8 cellular contexts compared by ENCODE assay signal in genomic region chr17:82216301-82217119, GRCh38. TPM values are rescaled to one million over a fixed set of nuclear protein-coding genes. Genes with fewer than 3 reads are reported as not detected.
DNase-seq lines count a peak whose midpoint lies in the region; ATAC-seq, FAIRE-seq and TF ChIP-seq lines count a peak whose summit lies in the region.

No MANE protein-coding gene starts in this region.

- POLR2A ChIA-PET in GM10248 (lab: Yijun Ruan, JAX) (no interaction called here), endothelial cell of umbilical vein (lab: Charles Lee) (interaction anchor here (1.1 kb wide), 1 partner anchor 13 kb away, joined by 3 read pairs; the partner anchor contains the start of gene SLC16A3)
- POLR2A ChIA-PET in naive thymus-derived CD4-positive, alpha-beta T cell (lab: Charles Lee), result interaction anchor here (0.5 kb wide), 1 partner anchor 510 kb away, joined by 3 read pairs; no protein-coding TSS in a partner anchor

- peak overlapping the region; percentile 98 for H3K27ac ChIP-seq in endothelial cell of umbilical vein (ENCODE audit: insufficient read depth, low read depth, low read length)
- no peak overlapping the region for H3K27ac ChIP-seq in naive thymus-derived CD4-positive, alpha-beta T cell (ENCODE audit: low read depth, low read length)

- no peaks in the 10 kb centered on the region for H3K27me3 ChIP-seq in endothelial cell of umbilical vein (ENCODE audit: control insufficient read depth in 2 of 2, insufficient read depth in 2 of 2, low read length in 2 of 2)
- no peaks in the 10 kb centered on the region for H3K27me3 ChIP-seq in naive thymus-derived CD4-positive, alpha-beta T cell (ENCODE audit: control insufficient read depth in 2 of 2, insufficient read depth in 2 of 2, low read length in 2 of 2)

- H3K9ac ChIP-seq in endothelial cell of umbilical vein (replicated peaks; ENCODE audit: extremely low read depth, insufficient read depth, low read length), result peak overlapping the region; percentile 81

- peak; percentile 42 for ATAC-seq in HG03432 (IDR thresholded peaks at IDR 0.05; ENCODE audit: unreplicated experiment)
- ATAC-seq in naive thymus-derived CD4-positive, alpha-beta T cell, result peak; percentile 81
- no peak for ATAC-seq in HG03280 (IDR thresholded peaks at IDR 0.05; ENCODE audit: unreplicated experiment)

- H4K20me1 ChIP-seq in endothelial cell of umbilical vein (replicated peaks; ENCODE audit: control insufficient read depth, extremely low read depth, insufficient read depth, low read length), result no peaks in the 10 kb centered on the region

- H2AFZ ChIP-seq in endothelial cell of umbilical vein (ENCODE audit: low read depth, low read length), result peak overlapping the region; percentile 26

- no peaks in the 10 kb centered on the region for H3K36me3 Mint-ChIP-seq in naive thymus-derived CD4-positive, alpha-beta T cell

- H3K4me1 ChIP-seq in endothelial cell of umbilical vein (ENCODE audit: control insufficient read depth, extremely low read depth, insufficient read depth, low read length), result peaks cover 33% of the 10 kb centered on the region
- peaks cover 21 to 28% of the 10 kb centered on the region in 2 donors for H3K4me1 ChIP-seq in naive thymus-derived CD4-positive, alpha-beta T cell (ENCODE audit: control insufficient read depth in 2 of 2, insufficient read depth in 2 of 2, low read length in 2 of 2)

- peaks cover 8 to 31% (median 26%) of the 10 kb centered on the region in 7 donors for H3K4me1 Mint-ChIP-seq in naive thymus-derived CD4-positive, alpha-beta T cell

- H3K4me2 ChIP-seq in endothelial cell of umbilical vein (ENCODE audit: insufficient read depth, low read length), result peak overlapping the region; percentile 52

- H3K4me3 Mint-ChIP-seq in naive thymus-derived CD4-positive, alpha-beta T cell, result peak overlapping the region in 2 of 10 donors; percentile 4 to 62

- peak overlapping the region in 4 of 9 donors; percentile 54 to 77 (median 66) for H3K27ac Mint-ChIP-seq in naive thymus-derived CD4-positive, alpha-beta T cell

- CTCF ChIA-PET in GM10248 (lab: Yijun Ruan, JAX) (interaction anchor here (1.1 to 2.6 kb wide), 2 partner anchors 10 to 20 kb away, joined by 3 to 15 read pairs; no protein-coding TSS in a partner anchor), endothelial cell of umbilical vein (lab: Charles Lee) (interaction anchor here (5.3 kb wide), 1 partner anchor 11 kb away, joined by 22 read pairs; no protein-coding TSS in a partner anchor)
- CTCF ChIA-PET in naive thymus-derived CD4-positive, alpha-beta T cell (lab: Charles Lee), result no interaction called here

- no peak overlapping the region for H3K4me3 ChIP-seq in endothelial cell of umbilical vein (replicated peaks in 1 of 3; ENCODE audit: insufficient read depth in 1 of 3, low read depth in 1 of 3, low read length in 3 of 3)
- no peak overlapping the region for H3K4me3 ChIP-seq in naive thymus-derived CD4-positive, alpha-beta T cell (ENCODE audit: low read length)

- H3K9me3 Mint-ChIP-seq in naive thymus-derived CD4-positive, alpha-beta T cell, result no peaks in the 10 kb centered on the region

- no TSS peak for BruUV-seq in endothelial cell of umbilical vein (replicated peaks; lab: Mats Ljungman, UMichigan)

- peak; percentile 61 for DNase-seq in GM10248 (ENCODE audit: extremely low spot score)
- DNase-seq in UCSD-AML1 (lab: John Stamatoyannopoulos, UW; ENCODE audit: unreplicated experiment), result peak; percentile 91
- peak; percentile 43 for DNase-seq in endothelial cell of umbilical vein (ENCODE audit: low read depth, low spot score)
- peak in 1 of 9 donors; percentile 52 for DNase-seq in naive thymus-derived CD4-positive, alpha-beta T cell
- no peak for DNase-seq in kidney glomerular epithelial cell (lab: John Stamatoyannopoulos, UW)
- no peak for DNase-seq in NCI-H2081 treated with DMSO at 0.1 percent for 48 hours (lab: John Stamatoyannopoulos, UW)

- dilution Hi-C loops in endothelial cell of umbilical vein (cut with MboI; ENCODE audit: extremely low pct_ligation_motif_present, low sequenced_read_pairs), result no loop called here

- TF ChIP-seq CTCF in GM10248 (IDR thresholded peaks at IDR 0.05; ENCODE audit: control extremely low read depth, extremely low read depth, low read depth, missing control alignments) (no peak), endothelial cell of umbilical vein (IDR thresholded peaks at IDR 0.05; ENCODE audit: extremely low read depth in 1 of 2, insufficient read depth in 1 of 2, low read depth in 1 of 2, low read length in 2 of 2) (no peak)

- no peaks in the 10 kb centered on the region for H3K79me2 ChIP-seq in endothelial cell of umbilical vein (ENCODE audit: control insufficient read depth, insufficient read depth, low read length)

- H3K9me1 ChIP-seq in endothelial cell of umbilical vein (replicated peaks; ENCODE audit: control insufficient read depth, extremely low read depth, insufficient read depth, low read length), result no peaks in the 10 kb centered on the region

- H3K9me3 ChIP-seq in endothelial cell of umbilical vein (replicated peaks; ENCODE audit: control insufficient read depth, insufficient read depth, low read length), result no peaks in the 10 kb centered on the region
- no peaks in the 10 kb centered on the region for H3K9me3 ChIP-seq in naive thymus-derived CD4-positive, alpha-beta T cell (ENCODE audit: control insufficient read depth in 2 of 3, low read length in 3 of 3)

- H3K36me3 ChIP-seq in endothelial cell of umbilical vein (ENCODE audit: control insufficient read depth in 2 of 2, extremely low read depth in 1 of 2, insufficient read depth in 2 of 2, low read length in 2 of 2), result no peaks in the 10 kb centered on the region
- H3K36me3 ChIP-seq in naive thymus-derived CD4-positive, alpha-beta T cell (ENCODE audit: control insufficient read depth in 2 of 3, insufficient read depth in 3 of 3, low read length in 3 of 3), result peaks cover 0 to 4% (median 0%) of the 10 kb centered on the region in 3 experiments

- intact Hi-C loops in endothelial cell of umbilical vein (cut with micrococcal nuclease), result loop anchor here (1.0 to 10.0 kb wide), 2 partner anchors 13 to 192 kb away; partner anchors contain the start of genes CENPX, LRRC45 and SLC16A3
- intact Hi-C loops in naive thymus-derived CD4-positive, alpha-beta T cell (cut with micrococcal nuclease), result loop anchor here in 1 of 2 donors (1.0 to 10.0 kb wide), 2 partner anchors 15 to 92 kb away; no protein-coding TSS in a partner anchor

- FAIRE-seq in endothelial cell of umbilical vein (lab: Jason Lieb, UNC), result peak; percentile 83

- H3K27me3 Mint-ChIP-seq in naive thymus-derived CD4-positive, alpha-beta T cell, result peaks cover 0 to 2% (median 0%) of the 10 kb centered on the region in 5 donors

- TF ChIP-seq POLR2A in endothelial cell of umbilical vein (IDR thresholded peaks at IDR 0.05; ENCODE audit: low read depth, low read length), result no peak

TF ChIP-seq in endothelial cell of umbilical vein, 7 proteins besides CTCF, POLR2A, EP300 and RAD21 (continues in another document):
- TF ChIP-seq EZH2 (IDR thresholded peaks at IDR 0.05; ENCODE audit: borderline replicate concordance, low read depth, low read length, severe bottlenecking) (no peak), MAX (IDR thresholded peaks at IDR 0.05; ENCODE audit: insufficient read depth, insufficient read length) (no peak), FOS (IDR thresholded peaks at IDR 0.05; ENCODE audit: borderline replicate concordance, insufficient read depth, low read length) (no peak), MYC (IDR thresholded peaks at IDR 0.05; ENCODE audit: low read depth, low read length) (no peak), POLR2AphosphoS5 (IDR thresholded peaks at IDR 0.05; ENCODE audit: insufficient read depth, low read depth, low read length) (no peak)

RNA-seq across cellular contexts. Expression of gene CCDC57, which starts 3.9 kb away (rescaled TPM):
- 31.6 and 40.9 TPM in 2 replicates for total RNA-seq in endothelial cell of umbilical vein
- polyA plus RNA-seq in endothelial cell of umbilical vein, result 18.6 and 19.7 TPM in 2 replicates
- 3.9 and 6.4 TPM in 2 replicates for polyA plus RNA-seq in endothelial cell of umbilical vein (2011; cell fraction: cytosol; rRNA removed)
- 167 and 183 TPM in 2 replicates for polyA plus RNA-seq in endothelial cell of umbilical vein (2011; cell fraction: nucleus; rRNA removed)
- polyA plus RNA-seq in endothelial cell of umbilical vein (2012), result 9.3 and 11.4 TPM in 2 replicates
- 15.8 and 16.5 TPM in 2 replicates for polyA minus RNA-seq in endothelial cell of umbilical vein
- polyA minus RNA-seq in endothelial cell of umbilical vein (2011; cell fraction: cytosol; rRNA and poly(A)+ RNA removed), result 16.3 TPM
- polyA minus RNA-seq in endothelial cell of umbilical vein (2011; cell fraction: nucleus; rRNA and poly(A)+ RNA removed), result 31.4 and 37.9 TPM in 2 replicates
- total RNA-seq in naive thymus-derived CD4-positive, alpha-beta T cell, result 100 to 1,000 TPM in 2 of 5 experiments, 10 to 100 TPM in 3; 75.7 to 127 (median 95.0) TPM
- polyA plus RNA-seq in naive thymus-derived CD4-positive, alpha-beta T cell, result 10 to 100 TPM; 32.1 to 36.8 TPM

RNA-seq across cellular contexts. Expression of gene SLC16A3, which starts 12.3 kb away (rescaled TPM):
- total RNA-seq in endothelial cell of umbilical vein, result 171 and 229 TPM in 2 replicates
- 95.9 and 140 TPM in 2 replicates for polyA plus RNA-seq in endothelial cell of umbilical vein
- polyA plus RNA-seq in endothelial cell of umbilical vein (2011; cell fraction: cytosol; rRNA removed), result 52.1 and 69.8 TPM in 2 replicates
- 40.9 and 41.0 TPM in 2 replicates for polyA plus RNA-seq in endothelial cell of umbilical vein (2011; cell fraction: nucleus; rRNA removed)
- polyA plus RNA-seq in endothelial cell of umbilical vein (2012), result 119 and 153 TPM in 2 replicates
- 98.9 and 118 TPM in 2 replicates for polyA minus RNA-seq in endothelial cell of umbilical vein
- polyA minus RNA-seq in endothelial cell of umbilical vein (2011; cell fraction: cytosol; rRNA and poly(A)+ RNA removed), result 158 TPM
- polyA minus RNA-seq in endothelial cell of umbilical vein (2011; cell fraction: nucleus; rRNA and poly(A)+ RNA removed), result 31.0 and 31.5 TPM in 2 replicates
- 100 to 1,000 TPM in 2 of 5 experiments, 10 to 100 TPM in 3; 14.6 to 264 (median 67.0) TPM for total RNA-seq in naive thymus-derived CD4-positive, alpha-beta T cell
- polyA plus RNA-seq in naive thymus-derived CD4-positive, alpha-beta T cell, result 1 to 10 TPM; 1.4 to 1.9 TPM

RNA-seq across cellular contexts. Expression of gene CSNK1D, which starts 57.0 kb away (rescaled TPM):
- total RNA-seq in endothelial cell of umbilical vein, result 143 and 155 TPM in 2 replicates
- 123 and 127 TPM in 2 replicates for polyA plus RNA-seq in endothelial cell of umbilical vein
- polyA plus RNA-seq in endothelial cell of umbilical vein (2011; cell fraction: cytosol; rRNA removed), result 137 and 147 TPM in 2 replicates
- polyA plus RNA-seq in endothelial cell of umbilical vein (2011; cell fraction: nucleus; rRNA removed), result 510 and 541 TPM in 2 replicates
- 147 and 161 TPM in 2 replicates for polyA plus RNA-seq in endothelial cell of umbilical vein (2012)
- polyA minus RNA-seq in endothelial cell of umbilical vein, result 108 and 121 TPM in 2 replicates
- polyA minus RNA-seq in endothelial cell of umbilical vein (2011; cell fraction: cytosol; rRNA and poly(A)+ RNA removed), result 34.4 TPM
- polyA minus RNA-seq in endothelial cell of umbilical vein (2011; cell fraction: nucleus; rRNA and poly(A)+ RNA removed), result 96.1 and 97.5 TPM in 2 replicates
- total RNA-seq in naive thymus-derived CD4-positive, alpha-beta T cell, result 100 to 1,000 TPM; 144 to 249 (median 176) TPM
- 10 to 100 TPM; 46.1 to 81.3 TPM for polyA plus RNA-seq in naive thymus-derived CD4-positive, alpha-beta T cell

Comparison
In these comparisons a context has a peak if more than half of its experiments do, and no peak if none do; other contexts are left out.
1. DNase-seq: peak in GM10248 (single experiment), UCSD-AML1 (single experiment) and endothelial cell of umbilical vein (single experiment); none in kidney glomerular epithelial cell (single experiment) and NCI-H2081 treated with DMSO at 0.1 percent for 48 hours (single experiment).